In the genomic region with DNA sequence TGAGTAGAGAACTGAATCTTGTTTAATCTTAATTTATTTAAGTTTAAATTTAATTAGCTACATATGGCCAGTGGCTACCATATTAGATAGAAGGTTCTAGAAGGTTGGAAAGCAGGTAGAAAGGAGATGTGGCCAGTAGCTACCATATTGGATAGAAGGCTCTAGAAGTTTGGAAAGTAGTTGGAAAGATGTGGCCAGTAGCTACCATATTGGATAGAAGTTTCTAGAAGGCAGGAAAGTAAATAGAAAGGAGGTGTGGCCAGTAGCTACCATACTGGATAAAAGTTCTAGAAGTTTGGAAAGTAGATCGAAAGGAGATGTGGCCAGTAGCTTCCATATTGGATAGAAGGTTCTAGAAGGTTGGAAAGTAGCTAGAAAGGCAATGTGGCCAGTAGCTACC, we compare ENCODE assay signal across 41 cellular contexts. TPM values are rescaled to one million over a fixed set of nuclear protein-coding genes. Genes with fewer than 3 reads are reported as not detected.
"Had no signal": no experiment of that assay in that cellular context is flagged by ENCODE, and none has a peak within 500 bp of the region (broad histone marks: within the 10 kb centered on the region; RNA-seq: fewer than 3 reads in every experiment).

No MANE protein-coding gene starts in this region.

- H3K4me3 Mint-ChIP-seq: activated B cell treated with CpG ODN at 0.5 μM for 24 hours; activated CD4-positive, alpha-beta memory T cell treated with anti-CD3 and anti-CD28 coated beads for 36 hours; activated CD8-positive, alpha-beta T cell treated with anti-CD3 and anti-CD28 coated beads for 36 hours; activated naive CD4-positive, alpha-beta T cell treated with anti-CD3 and anti-CD28 coated beads, Interleukin-2, amount 10 ng/mL, durations not matched to agents 7 days and 5 days; activated naive CD4-positive, alpha-beta T cell treated with anti-CD3 and anti-CD28 coated beads, Interleukin-2, amount 50 U/mL, for 24 hours; activated naive CD8-positive, alpha-beta T cell; activated naive CD8-positive, alpha-beta T cell treated with anti-CD3 and anti-CD28 coated beads, Interleukin-2, amount 10 ng/mL, durations not matched to agents 7 days and 5 days; activated naive CD8-positive, alpha-beta T cell treated with anti-CD3 and anti-CD28 coated beads, Interleukin-2, amount 50 U/mL, for 24 hours; activated T-cell treated with anti-CD3 and anti-CD28 coated beads, Interleukin-2, amount 50 U/mL, for 4 hours; activated T-cell treated with anti-CD3 and anti-CD28 coated beads, Interleukin-2, amount 50 U/mL, for 72 hours; activated T-helper 1 cell treated with anti-CD3 and anti-CD28 coated beads, Interleukin-12 subunit alpha, Interleukin-12 subunit beta, Interleukin-2, Interleukin-4 antibody, amounts not matched to agents 30 ng/mL and 10 ng/mL and 1 ng/mL, durations not matched to agents 14 hours and 24 hours and 36 hours; brain; central memory CD8-positive, alpha-beta T cell; T-helper 1 cell treated with Interleukin-12 subunit alpha and Interleukin-12 subunit beta and Interleukin-4 antibody, amounts not matched to agents 30 μg/mL and 1 μg/mL, for 36 hours; T-helper 2 cell treated with Interferon-gamma antibody and Interleukin-4, amounts not matched to agents 5 μg/mL and 100 μg/mL, for 36 hours had no signal

- H3K27me3 Mint-ChIP-seq: activated CD4-positive, alpha-beta memory T cell treated with anti-CD3 and anti-CD28 coated beads for 36 hours; activated CD8-positive, alpha-beta T cell treated with anti-CD3 and anti-CD28 coated beads for 36 hours; activated naive CD4-positive, alpha-beta T cell treated with anti-CD3 and anti-CD28 coated beads, Interleukin-2, amount 50 U/mL, for 24 hours; activated naive CD8-positive, alpha-beta T cell; activated naive CD8-positive, alpha-beta T cell treated with anti-CD3 and anti-CD28 coated beads, Interleukin-2, amount 10 ng/mL, durations not matched to agents 7 days and 5 days; activated naive CD8-positive, alpha-beta T cell treated with anti-CD3 and anti-CD28 coated beads, Interleukin-2, amount 50 U/mL, for 24 hours; central memory CD8-positive, alpha-beta T cell had no signal

- H3K9me3 ChIP-seq: ascending aorta had no signal

- H3K4me3 ChIP-seq: ascending aorta, cardiac muscle cell had no signal

- ATAC-seq: activated CD8-positive, alpha-beta T cell treated with anti-CD3 and anti-CD28 coated beads for 36 hours; activated naive CD8-positive, alpha-beta T cell treated with anti-CD3 and anti-CD28 coated beads, Interleukin-2, amount 50 U/mL, for 24 hours; activated T-cell treated with anti-CD3 and anti-CD28 coated beads, Interleukin-2, amount 50 U/mL, for 4 hours; activated T-cell treated with anti-CD3 and anti-CD28 coated beads, Interleukin-2, amount 50 U/mL, for 72 hours had no signal

- H3K9me3 Mint-ChIP-seq: activated B cell treated with CpG ODN at 0.5 μM for 24 hours; activated CD8-positive, alpha-beta T cell treated with anti-CD3 and anti-CD28 coated beads for 36 hours; activated naive CD4-positive, alpha-beta T cell treated with anti-CD3 and anti-CD28 coated beads, Interleukin-2, amount 10 ng/mL, durations not matched to agents 7 days and 5 days; activated naive CD8-positive, alpha-beta T cell treated with anti-CD3 and anti-CD28 coated beads, Interleukin-2, amount 50 U/mL, for 24 hours; activated T-cell treated with anti-CD3 and anti-CD28 coated beads, Interleukin-2, amount 50 U/mL, for 4 hours; activated T-helper 2 cell treated with anti-CD3 and anti-CD28 coated beads, Interferon-gamma antibody, Interleukin-2, Interleukin-4, amounts not matched to agents 10 μg/mL and 5 μg/mL and 100 μg/mL, durations not matched to agents 14 hours and 24 hours and 36 hours; T-helper 2 cell treated with Interferon-gamma antibody and Interleukin-4, amounts not matched to agents 5 μg/mL and 100 μg/mL, for 36 hours had no signal

- H3K4me1 ChIP-seq: ascending aorta had no signal

- H3K27ac Mint-ChIP-seq: activated B cell treated with CpG ODN at 0.5 μM for 24 hours; activated CD4-positive, alpha-beta memory T cell treated with anti-CD3 and anti-CD28 coated beads for 36 hours; activated CD8-positive, alpha-beta T cell treated with anti-CD3 and anti-CD28 coated beads for 36 hours; activated naive CD4-positive, alpha-beta T cell treated with anti-CD3 and anti-CD28 coated beads, Interleukin-2, amount 10 ng/mL, durations not matched to agents 7 days and 5 days; activated naive CD4-positive, alpha-beta T cell treated with anti-CD3 and anti-CD28 coated beads, Interleukin-2, amount 50 U/mL, for 24 hours; activated naive CD8-positive, alpha-beta T cell; activated naive CD8-positive, alpha-beta T cell treated with anti-CD3 and anti-CD28 coated beads, Interleukin-2, amount 10 ng/mL, durations not matched to agents 7 days and 5 days; activated naive CD8-positive, alpha-beta T cell treated with anti-CD3 and anti-CD28 coated beads, Interleukin-2, amount 50 U/mL, for 24 hours; activated T-cell treated with anti-CD3 and anti-CD28 coated beads, Interleukin-2, amount 50 U/mL, for 72 hours; activated T-helper 1 cell treated with anti-CD3 and anti-CD28 coated beads, Interleukin-12 subunit alpha, Interleukin-12 subunit beta, Interleukin-2, Interleukin-4 antibody, amounts not matched to agents 30 ng/mL and 10 ng/mL and 1 ng/mL, durations not matched to agents 14 hours and 24 hours and 36 hours; activated T-helper 2 cell treated with anti-CD3 and anti-CD28 coated beads, Interferon-gamma antibody, Interleukin-2, Interleukin-4, amounts not matched to agents 10 μg/mL and 5 μg/mL and 100 μg/mL, durations not matched to agents 14 hours and 24 hours and 36 hours; brain; T-helper 1 cell treated with Interleukin-12 subunit alpha and Interleukin-12 subunit beta and Interleukin-4 antibody, amounts not matched to agents 30 μg/mL and 1 μg/mL, for 36 hours; T-helper 2 cell treated with Interferon-gamma antibody and Interleukin-4, amounts not matched to agents 5 μg/mL and 100 μg/mL, for 36 hours had no signal

- H3K36me3 Mint-ChIP-seq: activated CD4-positive, alpha-beta memory T cell treated with anti-CD3 and anti-CD28 coated beads for 36 hours; activated naive CD4-positive, alpha-beta T cell treated with anti-CD3 and anti-CD28 coated beads, Interleukin-2, amount 10 ng/mL, durations not matched to agents 7 days and 5 days; activated naive CD4-positive, alpha-beta T cell treated with anti-CD3 and anti-CD28 coated beads, Interleukin-2, amount 50 U/mL, for 24 hours; activated naive CD8-positive, alpha-beta T cell; activated naive CD8-positive, alpha-beta T cell treated with anti-CD3 and anti-CD28 coated beads, Interleukin-2, amount 10 ng/mL, durations not matched to agents 7 days and 5 days; brain had no signal

- H3K4me1 Mint-ChIP-seq: activated B cell treated with CpG ODN at 0.5 μM for 24 hours, brain had no signal

- H3K27me3 ChIP-seq: ascending aorta, cardiac muscle cell had no signal

- DNase-seq: activated B cell treated with CpG ODN at 0.5 μM for 24 hours; activated CD4-positive, alpha-beta memory T cell treated with anti-CD3 and anti-CD28 coated beads for 36 hours; activated CD4-positive, alpha-beta T cell treated with anti-CD3 and anti-CD28 coated beads for 48 hours; activated CD4-positive, alpha-beta T cell treated with anti-CD3 and anti-CD28 coated beads, Interleukin-2, amount 50 U/mL, for 1 hour; activated CD4-positive, alpha-beta T cell treated with anti-CD3 and anti-CD28 coated beads, Interleukin-2, amount 50 U/mL, for 4 hours; activated CD4-positive, CD25-positive, alpha-beta regulatory T cell treated with anti-CD3 and anti-CD28 coated beads, Interleukin-2, amount 50 U/mL, for 72 hours; activated CD8-positive, alpha-beta memory T cell treated with anti-CD3 and anti-CD28 coated beads, Interleukin-2, amount 50 U/mL, for 4 hours; activated CD8-positive, alpha-beta T cell treated with anti-CD3 and anti-CD28 coated beads for 36 hours; activated effector memory CD4-positive, alpha-beta T cell treated with Interleukin-2 at 50 U/mL for 16 hours; activated gamma-delta T cell; activated naive CD4-positive, alpha-beta T cell treated with anti-CD3 and anti-CD28 coated beads, Interleukin-2, amount 10 ng/mL, durations not matched to agents 7 days and 5 days; activated naive CD4-positive, alpha-beta T cell treated with Interleukin-2 at 50 U/mL for 16 hours; activated naive CD8-positive, alpha-beta T cell treated with anti-CD3 and anti-CD28 coated beads, Interleukin-2, amount 10 ng/mL, durations not matched to agents 7 days and 5 days; activated naive CD8-positive, alpha-beta T cell treated with anti-CD3 and anti-CD28 coated beads, Interleukin-2, amount 50 U/mL, for 24 hours; activated T-cell treated with anti-CD3 and anti-CD28 coated beads for 4 hours; activated T-cell treated with anti-CD3 and anti-CD28 coated beads, Interleukin-2, amount 50 U/mL, for 1 hour; activated T-cell treated with anti-CD3 and anti-CD28 coated beads, Interleukin-2, amount 50 U/mL, for 4 hours; activated T-cell treated with anti-CD3 and anti-CD28 coated beads, Interleukin-2, amount 50 U/mL, for 72 hours; amygdala; anterior cingulate cortex; caudate nucleus; cerebellar nuclear complex; T-helper 1 cell; T-helper 2 cell; T-helper 9 cell had no signal

- H3K27ac ChIP-seq: ascending aorta, cardiac muscle cell, VCaP had no signal

- H3K36me3 ChIP-seq: ascending aorta, cardiac muscle cell had no signal

- FAIRE-seq: bronchial epithelial cell, TTC549 had no signal

RNA-seq across cellular contexts. Expression of gene CRYBA4, which starts 2.2 kb away (rescaled TPM):
- total RNA-seq: activated B cell treated with CpG ODN at 0.5 μM for 24 hours; activated CD8-positive, alpha-beta memory T cell treated with anti-CD3 and anti-CD28 coated beads for 36 hours; activated CD8-positive, alpha-beta T cell treated with anti-CD3 and anti-CD28 coated beads for 36 hours; activated naive CD8-positive, alpha-beta T cell treated with anti-CD3 and anti-CD28 coated beads, Interleukin-2, amount 10 ng/mL, durations not matched to agents 7 days and 5 days; activated T-cell treated with anti-CD3 and anti-CD28 coated beads, Interleukin-2, amount 50 U/mL, for 4 hours; activated T-helper 1 cell treated with anti-CD3 and anti-CD28 coated beads, Interleukin-12 subunit alpha, Interleukin-12 subunit beta, Interleukin-2, Interleukin-4 antibody, amounts not matched to agents 30 ng/mL and 10 ng/mL and 1 ng/mL, durations not matched to agents 14 hours and 24 hours and 36 hours; activated T-helper 2 cell treated with anti-CD3 and anti-CD28 coated beads, Interferon-gamma antibody, Interleukin-2, Interleukin-4, amounts not matched to agents 10 μg/mL and 5 μg/mL and 100 μg/mL, durations not matched to agents 14 hours and 24 hours and 36 hours; ascending aorta; bronchial epithelial cell; cardiac muscle cell; chondrocyte had no signal
- polyA plus RNA-seq: adipose tissue had no signal

RNA-seq across cellular contexts. Expression of gene CRYBB1, which starts 6.2 kb away (rescaled TPM):
- total RNA-seq: activated B cell treated with CpG ODN at 0.5 μM for 24 hours; activated CD8-positive, alpha-beta memory T cell treated with anti-CD3 and anti-CD28 coated beads for 36 hours; activated CD8-positive, alpha-beta T cell treated with anti-CD3 and anti-CD28 coated beads for 36 hours; activated naive CD8-positive, alpha-beta T cell treated with anti-CD3 and anti-CD28 coated beads, Interleukin-2, amount 10 ng/mL, durations not matched to agents 7 days and 5 days; activated T-cell treated with anti-CD3 and anti-CD28 coated beads, Interleukin-2, amount 50 U/mL, for 4 hours; activated T-cell treated with anti-CD3 and anti-CD28 coated beads, Interleukin-2, amount 50 U/mL, for 72 hours; activated T-helper 1 cell treated with anti-CD3 and anti-CD28 coated beads, Interleukin-12 subunit alpha, Interleukin-12 subunit beta, Interleukin-2, Interleukin-4 antibody, amounts not matched to agents 30 ng/mL and 10 ng/mL and 1 ng/mL, durations not matched to agents 14 hours and 24 hours and 36 hours; activated T-helper 2 cell treated with anti-CD3 and anti-CD28 coated beads, Interferon-gamma antibody, Interleukin-2, Interleukin-4, amounts not matched to agents 10 μg/mL and 5 μg/mL and 100 μg/mL, durations not matched to agents 14 hours and 24 hours and 36 hours; bronchial epithelial cell; cardiac muscle cell; chondrocyte had no signal
- polyA plus RNA-seq: cardiac muscle cell had no signal
